Comparison of ENCODE assay signal across 10 cellular contexts in genomic region chr20:45059022-45059728, GRCh38. TPM values are rescaled to one million over a fixed set of nuclear protein-coding genes. Genes with fewer than 3 reads are reported as not detected.
DNase-seq lines count a peak whose midpoint lies in the region; ATAC-seq and TF ChIP-seq lines count a peak whose summit lies in the region.
"Had no signal": no experiment of that assay in that cellular context is flagged by ENCODE, and none has a peak within 500 bp of the region (broad histone marks: within the 10 kb centered on the region; RNA-seq: fewer than 3 reads in every experiment).

No MANE protein-coding gene starts in this region.

- H2AFZ ChIP-seq in GM23338, result no peak overlapping the region

- no peaks in the 10 kb centered on the region for H3K9me2 ChIP-seq in GM23338 (ENCODE audit: insufficient read depth)

- H3K9me3 Mint-ChIP-seq in GM23338, result no peaks in the 10 kb centered on the region
- no peaks in the 10 kb centered on the region for H3K9me3 Mint-ChIP-seq in natural killer cell treated with Interleukin-12 subunit alpha and Interleukin-12 subunit beta and Interleukin-15 and Interleukin-18, amount 100 ng/mL, for 72 hours

- intact Hi-C loops in aorta (cut with DNase I), result no loop called here

- H3K4me1 Mint-ChIP-seq in GM23338, result peaks cover 4% of the 10 kb centered on the region; the same call in 2 of the 3 replicates
- H3K4me1 Mint-ChIP-seq in natural killer cell treated with Interleukin-12 subunit alpha and Interleukin-12 subunit beta and Interleukin-15 and Interleukin-18, amount 100 ng/mL, for 72 hours (ENCODE audit: low read depth in 2 of 2), result peaks cover 71 to 72% of the 10 kb centered on the region in 2 donors

- H3K36me3 ChIP-seq in GM23338 (ENCODE audit: insufficient read depth) (no peaks in the 10 kb centered on the region), SJSA1 (peaks cover 7% of the 10 kb centered on the region; the same call in 1 of the 2 replicates), aorta (ENCODE audit: control insufficient read depth in 1 of 2, insufficient read depth in 2 of 2, low read length in 1 of 2) (peaks cover 0 to 3% of the 10 kb centered on the region in 2 donors)

- no peak overlapping the region for H3K4me2 ChIP-seq in GM23338

- H3K27me3 ChIP-seq in GM23338 (ENCODE audit: insufficient read depth) (no peaks in the 10 kb centered on the region), SJSA1 (replicated peaks) (no peaks in the 10 kb centered on the region), aorta (ENCODE audit: control insufficient read depth in 1 of 2, insufficient read depth in 2 of 2, low read length in 1 of 2) (no peaks in the 10 kb centered on the region)

- WGBS in aorta, 2 donors, result 88 to 92% methylated on average over 6 of the region's 6 CpGs

- no peaks in the 10 kb centered on the region; the same call in 1 of the 2 replicates for H4K20me1 ChIP-seq in GM23338 (replicated peaks; ENCODE audit: insufficient read depth)

- no peaks in the 10 kb centered on the region for H3K4me1 ChIP-seq in GM23338 (ENCODE audit: insufficient read depth)
- peaks cover 38% of the 10 kb centered on the region for H3K4me1 ChIP-seq in SJSA1 (replicated peaks)
- peaks cover 0 to 2% of the 10 kb centered on the region in 2 donors for H3K4me1 ChIP-seq in aorta (ENCODE audit: control insufficient read depth in 1 of 2, insufficient read depth in 2 of 2, low read length in 2 of 2)

- no peaks in the 10 kb centered on the region for H3F3A ChIP-seq in GM23338 (replicated peaks; ENCODE audit: low read depth)

- H3K4me3 ChIP-seq in GM23338 (no peak overlapping the region), SJSA1 (no peak overlapping the region), aorta (ENCODE audit: low read length in 2 of 2) (no peak overlapping the region)

- DNase-seq in GM23338 (ENCODE audit: low spot score), result no peak
- DNase-seq in SJSA1 (ENCODE audit: low read depth in 1 of 2, low spot score in 2 of 2), result peak; percentile 41 to 47
- DNase-seq in natural killer cell treated with Interleukin-12 subunit alpha and Interleukin-12 subunit beta and Interleukin-15 and Interleukin-18, amount 100 ng/mL, for 72 hours (ENCODE audit: low spot score), result no peak
- DNase-seq in aorta, result no peak
- DNase-seq in NCI-H345 (lab: John Stamatoyannopoulos, UW), result no peak
- DNase-seq in NCI-H1048 (lab: John Stamatoyannopoulos, UW), result no peak
- DNase-seq: activated CD4-positive, alpha-beta T cell treated with anti-CD3 and anti-CD28 coated beads for 48 hours had no signal

- H3K27ac ChIP-seq in GM23338 (ENCODE audit: low read depth), result no peak overlapping the region
- H3K27ac ChIP-seq in SJSA1, result peak overlapping the region; percentile 81
- H3K27ac ChIP-seq in cingulate gyrus (ENCODE audit: low read depth, low read length), result peak overlapping the region; percentile 57
- no peak overlapping the region for H3K27ac ChIP-seq in aorta (ENCODE audit: low read depth in 1 of 2, low read length in 2 of 2)

- no peaks in the 10 kb centered on the region; the same call in 1 of the 2 replicates for H3K79me2 ChIP-seq in GM23338 (replicated peaks; ENCODE audit: insufficient read depth)

- ATAC-seq in GM23338, result no peak
- peak; percentile 48 to 70 for ATAC-seq in natural killer cell treated with Interleukin-12 subunit alpha and Interleukin-12 subunit beta and Interleukin-15 and Interleukin-18, amount 100 ng/mL, for 72 hours
- ATAC-seq in aorta (ENCODE audit: low FRiP score), result no peak
- no peak for ATAC-seq in HG03354 (IDR thresholded peaks at IDR 0.05; ENCODE audit: poor library complexity, severe bottlenecking, unreplicated experiment)

- peaks cover 10% of the 10 kb centered on the region; the same call in 2 of the 3 replicates for H3K36me3 Mint-ChIP-seq in GM23338 (ENCODE audit: low read depth)
- H3K36me3 Mint-ChIP-seq in natural killer cell treated with Interleukin-12 subunit alpha and Interleukin-12 subunit beta and Interleukin-15 and Interleukin-18, amount 100 ng/mL, for 72 hours, result peaks cover 24% of the 10 kb centered on the region

- no peak for TF ChIP-seq CTCF in GM23338 (conservative IDR thresholded peaks at IDR 0.05; ENCODE audit: low read depth in 2 of 2)

- H3K9me3 ChIP-seq in SJSA1 (replicated peaks), result no peaks in the 10 kb centered on the region
- no peaks in the 10 kb centered on the region for H3K9me3 ChIP-seq in aorta (ENCODE audit: control insufficient read depth, low read length)

- peak overlapping the region; percentile 3; the same call in 1 of the 2 replicates for H3K27ac Mint-ChIP-seq in GM23338
- peak overlapping the region; percentile 69 to 87 for H3K27ac Mint-ChIP-seq in natural killer cell treated with Interleukin-12 subunit alpha and Interleukin-12 subunit beta and Interleukin-15 and Interleukin-18, amount 100 ng/mL, for 72 hours

- no peak overlapping the region for H3K4me3 Mint-ChIP-seq in GM23338
- peak overlapping the region; percentile 65 for H3K4me3 Mint-ChIP-seq in natural killer cell treated with Interleukin-12 subunit alpha and Interleukin-12 subunit beta and Interleukin-15 and Interleukin-18, amount 100 ng/mL, for 72 hours

- no peaks in the 10 kb centered on the region for H3K27me3 Mint-ChIP-seq in GM23338 (ENCODE audit: insufficient read depth, low read depth, poor library complexity)
- H3K27me3 Mint-ChIP-seq in natural killer cell treated with Interleukin-12 subunit alpha and Interleukin-12 subunit beta and Interleukin-15 and Interleukin-18, amount 100 ng/mL, for 72 hours, result no peaks in the 10 kb centered on the region

TF ChIP-seq in GM23338, 12 proteins besides CTCF, POLR2A, EP300 and RAD21 (continues in another document):
- TF ChIP-seq CREB1 (CRISPR knock-in tag; IDR thresholded peaks at IDR 0.05; ENCODE audit: low read depth) (no peak), EZH2phosphoT487 (IDR thresholded peaks at IDR 0.05; ENCODE audit: unreplicated experiment) (no peak), NANOG (IDR thresholded peaks at IDR 0.05; ENCODE audit: borderline replicate concordance) (no peak), STAT1 (IDR thresholded peaks at IDR 0.05; ENCODE audit: unreplicated experiment) (no peak), JUNB (IDR thresholded peaks at IDR 0.05; ENCODE audit: unreplicated experiment) (no peak), ZNF114 (CRISPR knock-in tag; IDR thresholded peaks at IDR 0.05) (no peak), ZNF331 (CRISPR knock-in tag; IDR thresholded peaks at IDR 0.05; ENCODE audit: low read depth) (no peak), EZH2 (IDR thresholded peaks at IDR 0.05; ENCODE audit: low read depth, unreplicated experiment) (no peak), POLR2AphosphoS5 (IDR thresholded peaks at IDR 0.05; ENCODE audit: low read depth) (no peak), REST (IDR thresholded peaks at IDR 0.05; ENCODE audit: unreplicated experiment) (no peak)
- TF ChIP-seq, protein P1, sequence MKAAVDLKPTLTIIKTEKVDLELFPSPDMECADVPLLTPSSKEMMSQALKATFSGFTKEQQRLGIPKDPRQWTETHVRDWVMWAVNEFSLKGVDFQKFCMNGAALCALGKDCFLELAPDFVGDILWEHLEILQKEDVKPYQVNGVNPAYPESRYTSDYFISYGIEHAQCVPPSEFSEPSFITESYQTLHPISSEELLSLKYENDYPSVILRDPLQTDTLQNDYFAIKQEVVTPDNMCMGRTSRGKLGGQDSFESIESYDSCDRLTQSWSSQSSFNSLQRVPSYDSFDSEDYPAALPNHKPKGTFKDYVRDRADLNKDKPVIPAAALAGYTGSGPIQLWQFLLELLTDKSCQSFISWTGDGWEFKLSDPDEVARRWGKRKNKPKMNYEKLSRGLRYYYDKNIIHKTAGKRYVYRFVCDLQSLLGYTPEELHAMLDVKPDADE (IDR thresholded peaks at IDR 0.05), result no peak

RNA-seq across cellular contexts. Expression of gene KCNS1, which starts 41.8 kb away (rescaled TPM):
- total RNA-seq in GM23338 (2014; rRNA removed; shearing (Covaris generic)), result 0.97 and 3.2 TPM in 2 replicates
- polyA plus RNA-seq in GM23338 (2016; fragmentation: Nextera tagmentation; extraction: Ambion mirVana) (0.30 and 0.37 TPM in 2 replicates), aorta (not detected)
- total RNA-seq in SJSA1 (2014; rRNA removed; shearing (Covaris generic)), result not detected in 2 replicates
- total RNA-seq in natural killer cell treated with Interleukin-12 subunit alpha and Interleukin-12 subunit beta and Interleukin-15 and Interleukin-18, amount 100 ng/mL, for 72 hours, result under 1 TPM; 0.24 to 0.33 TPM
- not detected for total RNA-seq in aorta
- total RNA-seq: G401 had no signal

RNA-seq across cellular contexts. Expression of gene WFDC5, which starts 55.8 kb away (rescaled TPM):
- total RNA-seq in GM23338 (2014; rRNA removed; shearing (Covaris generic)), result not detected in 2 replicates
- polyA plus RNA-seq in GM23338 (2016; fragmentation: Nextera tagmentation; extraction: Ambion mirVana), result not detected in 2 replicates
- total RNA-seq in SJSA1 (2014; rRNA removed; shearing (Covaris generic)), result not detected in 2 replicates
- not detected for total RNA-seq in natural killer cell treated with Interleukin-12 subunit alpha and Interleukin-12 subunit beta and Interleukin-15 and Interleukin-18, amount 100 ng/mL, for 72 hours
- not detected for total RNA-seq in aorta
- not detected for polyA plus RNA-seq in aorta
- total RNA-seq: G401 had no signal

Comparison
In these comparisons a context has a peak if more than half of its experiments do, and no peak if none do; other contexts are left out.
1. ATAC-seq: peak in natural killer cell treated with Interleukin-12 subunit alpha and Interleukin-12 subunit beta and Interleukin-15 and Interleukin-18, amount 100 ng/mL, for 72 hours (2 of 2); none in GM23338 (single experiment), aorta (single experiment) and HG03354 (single experiment).
2. DNase-seq: peak in SJSA1 (2 of 2); none in GM23338 (single experiment), natural killer cell treated with Interleukin-12 subunit alpha and Interleukin-12 subunit beta and Interleukin-15 and Interleukin-18, amount 100 ng/mL, for 72 hours (single experiment), aorta (0 of 2), NCI-H345 (single experiment) and NCI-H1048 (single experiment).
3. H3K27ac ChIP-seq: peak in SJSA1 (single experiment) and cingulate gyrus (single experiment); none in GM23338 (single experiment) and aorta (0 of 2).